1 cellular context compared by ENCODE assay signal in genomic region chr1:150187560-150187931, GRCh38.
TF ChIP-seq lines count a peak whose summit lies in the region.

No MANE protein-coding gene starts in this region.

TF ChIP-seq in HepG2, 621 proteins besides CTCF, POLR2A, EP300 and RAD21:
- TF ChIP-seq NFIC (IDR thresholded peaks at IDR 0.05; ENCODE audit: low read length) (no peak), GTF2F1 (IDR thresholded peaks at IDR 0.05; ENCODE audit: low read length) (no peak), ZNF749 (CRISPR knock-in tag; IDR thresholded peaks at IDR 0.05; ENCODE audit: borderline replicate concordance) (no peak), TBL1XR1 (IDR thresholded peaks at IDR 0.05; ENCODE audit: borderline replicate concordance, low read length, partially characterized antibody) (no peak), NFE2L2 (IDR thresholded peaks at IDR 0.05; ENCODE audit: low read length) (no peak), MLX (CRISPR knock-in tag; IDR thresholded peaks at IDR 0.05) (no peak), ZNF292 (CRISPR knock-in tag; IDR thresholded peaks at IDR 0.05; ENCODE audit: borderline replicate concordance, low read depth) (no peak), E2F2 (CRISPR knock-in tag; IDR thresholded peaks at IDR 0.05; ENCODE audit: borderline replicate concordance) (no peak), ZNF670 (CRISPR knock-in tag; IDR thresholded peaks at IDR 0.05; ENCODE audit: borderline replicate concordance) (no peak), ASH2L (IDR thresholded peaks at IDR 0.05; ENCODE audit: insufficient read length, low read depth, low read length) (no peak), ZNF235 (CRISPR knock-in tag; IDR thresholded peaks at IDR 0.05; ENCODE audit: borderline replicate concordance) (no peak), HMGA1 (CRISPR knock-in tag; conservative IDR thresholded peaks at IDR 0.05) (no peak)
